In the genomic region with DNA sequence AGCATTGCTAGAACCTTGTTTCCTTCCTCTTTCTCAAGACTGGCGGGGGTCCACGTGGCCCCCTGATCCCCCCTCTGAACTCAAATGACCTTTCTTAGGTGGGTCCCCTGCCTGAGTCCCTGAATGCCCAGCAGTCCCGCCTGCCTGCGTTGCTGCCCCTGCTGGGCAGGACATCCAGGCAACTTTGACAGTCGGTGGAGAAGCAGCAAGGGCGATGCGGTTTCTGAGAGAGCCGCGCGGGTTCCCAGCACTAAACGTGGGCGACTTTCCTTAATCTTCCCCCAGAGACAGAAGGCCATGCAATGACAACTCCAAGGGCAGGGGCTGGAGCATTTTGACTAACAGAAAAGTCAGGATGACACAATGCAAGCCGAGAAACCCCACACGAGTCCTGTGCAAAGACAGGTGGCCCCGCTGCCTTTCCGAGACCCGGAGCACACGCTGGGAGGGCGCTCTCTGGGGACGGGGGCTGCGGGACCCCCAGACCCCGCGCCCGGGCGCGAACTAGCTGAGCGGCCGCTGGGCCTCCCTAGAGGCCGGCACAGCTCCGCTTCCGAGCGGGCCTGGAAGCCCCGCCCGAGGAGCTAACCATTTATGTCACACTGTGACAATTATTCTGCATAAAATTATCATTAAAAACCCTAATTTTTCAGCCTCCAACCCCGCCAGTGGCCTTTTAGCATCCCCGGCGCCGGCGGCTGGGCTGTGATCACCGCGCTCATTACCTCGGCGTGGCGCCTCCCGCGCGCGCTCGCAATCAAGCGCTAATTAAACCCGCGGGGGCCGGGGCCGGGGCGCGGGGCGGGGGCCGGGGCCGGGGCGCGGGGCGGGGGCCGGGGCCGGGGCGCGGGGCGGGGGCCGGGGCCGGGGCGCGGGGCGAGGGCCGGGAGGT, we compare ENCODE assay signal across 16 cellular contexts. TPM values are rescaled to one million over a fixed set of nuclear protein-coding genes. Genes with fewer than 3 reads are reported as not detected.
DNase-seq lines count a peak whose midpoint lies in the region; ATAC-seq, FAIRE-seq and TF ChIP-seq lines count a peak whose summit lies in the region.
"Had no signal": no experiment of that assay in that cellular context is flagged by ENCODE, and none has a peak within 500 bp of the region (broad histone marks: within the 10 kb centered on the region; RNA-seq: fewer than 3 reads in every experiment).

No MANE protein-coding gene starts in this region.

- no peaks in the 10 kb centered on the region for H3K36me3 Mint-ChIP-seq in astrocyte (ENCODE audit: low read depth, unreplicated experiment)
- H3K36me3 Mint-ChIP-seq: activated naive CD4-positive, alpha-beta T cell treated with anti-CD3 and anti-CD28 coated beads, Interleukin-2, amount 10 ng/mL, durations not matched to agents 7 days and 5 days; CD8-positive, alpha-beta T cell had no signal

- in situ Hi-C loops in GM23248 (cut with MboI), result no loop called here

- no peak overlapping the region for H3K4me3 ChIP-seq in GM23248
- peak overlapping the region; percentile 42 for H3K4me3 ChIP-seq in astrocyte (ENCODE audit: insufficient read depth, low read depth, low read length)
- H3K4me3 ChIP-seq in iPS-11a (ENCODE audit: low read depth, low read length), result peak overlapping the region; percentile 21
- H3K4me3 ChIP-seq: K562 had no signal

- H3K27me3 ChIP-seq in GM23248 (replicated peaks; ENCODE audit: insufficient read depth) (peaks cover 51% of the 10 kb centered on the region), astrocyte (ENCODE audit: insufficient read depth, low read length) (peaks cover 26% of the 10 kb centered on the region)

- no peaks in the 10 kb centered on the region for H3K36me3 ChIP-seq in GM23248 (ENCODE audit: low read depth)
- H3K36me3 ChIP-seq in astrocyte (ENCODE audit: insufficient read depth, low read length), result no peaks in the 10 kb centered on the region

- H3K4me1 ChIP-seq in GM23248 (ENCODE audit: insufficient read depth), result no peaks in the 10 kb centered on the region
- peaks cover 8% of the 10 kb centered on the region for H3K4me1 ChIP-seq in astrocyte (ENCODE audit: insufficient read depth, low read length)

- peaks cover 9% of the 10 kb centered on the region for H3K4me1 Mint-ChIP-seq in astrocyte (ENCODE audit: low read depth, unreplicated experiment)
- H3K4me1 Mint-ChIP-seq: activated naive CD4-positive, alpha-beta T cell treated with anti-CD3 and anti-CD28 coated beads, Interleukin-2, amount 10 ng/mL, durations not matched to agents 7 days and 5 days had no signal

- no peak overlapping the region for H3K4me3 Mint-ChIP-seq in astrocyte (ENCODE audit: unreplicated experiment)
- H3K4me3 Mint-ChIP-seq: activated naive CD4-positive, alpha-beta T cell treated with anti-CD3 and anti-CD28 coated beads, Interleukin-2, amount 10 ng/mL, durations not matched to agents 7 days and 5 days; CD8-positive, alpha-beta T cell had no signal

- WGBS in GM23248 (ENCODE audit: low coverage in 1 of 2, low lambda C conversion rate in 2 of 2, missing lambda C conversion rate in 2 of 2), 2 experiments, result 6 to 7% methylated on average over 50 to 73 of the region's 73 CpGs

- no peak overlapping the region for H3K27ac Mint-ChIP-seq in astrocyte (ENCODE audit: unreplicated experiment)
- H3K27ac Mint-ChIP-seq: activated naive CD4-positive, alpha-beta T cell treated with anti-CD3 and anti-CD28 coated beads, Interleukin-2, amount 10 ng/mL, durations not matched to agents 7 days and 5 days; CD8-positive, alpha-beta T cell had no signal

- H2AFZ ChIP-seq in GM23248, result no peak overlapping the region
- H2AFZ ChIP-seq in astrocyte (ENCODE audit: low read depth, low read length), result peak overlapping the region; percentile 26

- H3K9me3 Mint-ChIP-seq in astrocyte (ENCODE audit: unreplicated experiment), result peaks cover 7% of the 10 kb centered on the region

- H3F3A ChIP-seq in GM23248 (ENCODE audit: insufficient read depth), result no peaks in the 10 kb centered on the region

- H3K27ac ChIP-seq in GM23248 (no peak overlapping the region), astrocyte (ENCODE audit: low read depth, low read length) (no peak overlapping the region)

- no peak for FAIRE-seq in astrocyte (lab: Jason Lieb, UNC)
- FAIRE-seq: H54, K562 had no signal

- H3K9me2 ChIP-seq in GM23248 (ENCODE audit: insufficient read depth), result no peaks in the 10 kb centered on the region

- no peak for TF ChIP-seq CTCF in astrocyte (IDR thresholded peaks at IDR 0.05; ENCODE audit: insufficient read depth, low read depth, low read length)

- H3K4me2 ChIP-seq in GM23248 (ENCODE audit: unreplicated experiment), result peak overlapping the region; percentile 12
- H3K4me2 ChIP-seq in astrocyte (ENCODE audit: low read length), result peak overlapping the region; percentile 80

- DNase-seq in GM23248 (peak; percentile 9), astrocyte (ENCODE audit: low read depth) (no peak), retina (peak; percentile 59), NCI-H1417 treated with DMSO at 0.1 percent for 48 hours (lab: John Stamatoyannopoulos, UW) (no peak)
- no peak for DNase-seq in NK-92 treated with Interleukin-12 subunit alpha and Interleukin-12 subunit beta, amount 100 ng/mL, for 24 hours (lab: John Stamatoyannopoulos, UW)
- no peak for DNase-seq in activated CD4-positive, alpha-beta T cell treated with anti-CD3 and anti-CD28 coated beads for 4 hours
- DNase-seq: activated naive CD4-positive, alpha-beta T cell treated with anti-CD3 and anti-CD28 coated beads, Interleukin-2, amount 10 ng/mL, durations not matched to agents 7 days and 5 days; CD8-positive, alpha-beta T cell; effector memory CD4-positive, alpha-beta T cell; hypothalamus; NCI-H2029 treated with DMSO at 0.1 percent for 48 hours; T-helper 2 cell had no signal

- H3K9ac ChIP-seq in GM23248, result no peak overlapping the region
- no peak overlapping the region for H3K9ac ChIP-seq in astrocyte (ENCODE audit: low read length)

- no peaks in the 10 kb centered on the region for H3K9me3 ChIP-seq in GM23248 (ENCODE audit: low read depth)
- peaks cover 3% of the 10 kb centered on the region for H3K9me3 ChIP-seq in astrocyte (ENCODE audit: insufficient read depth, low read depth, low read length)

- peaks cover 62% of the 10 kb centered on the region for H3K27me3 Mint-ChIP-seq in astrocyte (ENCODE audit: low read depth, unreplicated experiment)

- H4K20me1 ChIP-seq in GM23248 (ENCODE audit: insufficient read depth), result no peaks in the 10 kb centered on the region
- no peaks in the 10 kb centered on the region for H4K20me1 ChIP-seq in astrocyte (ENCODE audit: insufficient read depth, low read length)

- H3K79me2 ChIP-seq in GM23248 (ENCODE audit: insufficient read depth) (no peaks in the 10 kb centered on the region), astrocyte (ENCODE audit: insufficient read depth, low read length) (no peaks in the 10 kb centered on the region)

- ATAC-seq in HG02981 (IDR thresholded peaks at IDR 0.05; ENCODE audit: unreplicated experiment), result no peak
- ATAC-seq: CD8-positive, alpha-beta T cell; K562 had no signal

RNA-seq across cellular contexts. Expression of gene ASB18, which starts 27.4 kb away (rescaled TPM):
- total RNA-seq in GM23248 (2014; rRNA removed; shearing (Covaris generic)), result not detected in 2 replicates
- not detected in 2 replicates for polyA plus RNA-seq in GM23248 (2016; fragmentation: Nextera tagmentation; extraction: Ambion mirVana)
- not detected in 2 replicates for total RNA-seq in astrocyte
- total RNA-seq: CD8-positive, alpha-beta T cell; K562 had no signal
- polyA plus RNA-seq: K562 had no signal

Comparison
In these comparisons a context has a peak if more than half of its experiments do, and no peak if none do; other contexts are left out.
1. DNase-seq: peak in GM23248 (single experiment) and retina (single experiment); none in astrocyte (single experiment), NK-92 treated with Interleukin-12 subunit alpha and Interleukin-12 subunit beta, amount 100 ng/mL, for 24 hours (single experiment), NCI-H1417 treated with DMSO at 0.1 percent for 48 hours (single experiment) and activated CD4-positive, alpha-beta T cell treated with anti-CD3 and anti-CD28 coated beads for 4 hours (0 of 2).